2 cellular contexts compared by ENCODE assay signal in genomic region chr2:110441905-110442304, GRCh38. TPM values are rescaled to one million over a fixed set of nuclear protein-coding genes. Genes with fewer than 3 reads are reported as not detected.
"Had no signal": no experiment of that assay in that cellular context is flagged by ENCODE, and none has a peak within 500 bp of the region (broad histone marks: within the 10 kb centered on the region; RNA-seq: fewer than 3 reads in every experiment).

No MANE protein-coding gene starts in this region.

RNA-seq across cellular contexts. Expression of gene LIMS4, which starts 30.7 kb away (rescaled TPM):
- total RNA-seq: suprapubic skin, urinary bladder had no signal
